ENCODE assay signal across 11 cellular contexts in the genomic region with DNA sequence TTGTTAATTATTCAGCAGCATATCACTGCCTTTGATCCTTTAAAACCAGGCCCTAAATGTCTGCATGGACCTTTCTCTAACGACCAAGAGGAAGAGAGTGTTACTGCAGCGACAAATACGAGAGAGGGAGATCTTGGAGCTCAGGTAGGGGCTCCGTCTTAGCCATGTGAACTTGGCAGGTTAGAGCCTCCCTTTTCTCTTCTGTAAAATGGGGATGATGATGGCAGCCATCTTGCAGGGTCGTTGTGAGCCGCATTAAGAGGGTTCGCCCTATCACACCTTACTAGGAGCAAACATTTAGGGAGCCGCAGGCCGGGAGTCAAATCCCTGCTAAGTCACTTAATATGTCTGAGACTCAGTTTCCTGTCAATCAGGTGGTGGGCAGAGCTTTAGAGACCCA. TPM values are rescaled to one million over a fixed set of nuclear protein-coding genes. Genes with fewer than 3 reads are reported as not detected.
DNase-seq lines count a peak whose midpoint lies in the region; ATAC-seq and TF ChIP-seq lines count a peak whose summit lies in the region.
"Had no signal": no experiment of that assay in that cellular context is flagged by ENCODE, and none has a peak within 500 bp of the region (broad histone marks: within the 10 kb centered on the region; RNA-seq: fewer than 3 reads in every experiment).

No MANE protein-coding gene starts in this region.

- POLR2A ChIA-PET in naive thymus-derived CD8-positive, alpha-beta T cell (lab: Charles Lee): interaction anchor here (0.8 to 3.2 kb wide), 7 partner anchors 9 to 64 kb away, joined by 3 to 12 read pairs (median 3); partner anchors contain the start of gene ST6GALNAC4

- peaks cover 38% of the 10 kb centered on the region for H3K4me1 Mint-ChIP-seq in stimulated activated naive CD8-positive, alpha-beta T cell treated with anti-CD3 and anti-CD28 coated beads, Interleukin-15, Interleukin-2, amounts not matched to agents 100 ng/mL and 50 ng/mL, for 24 hours (ENCODE audit: low read depth)
- peaks cover 11 to 49% (median 37%) of the 10 kb centered on the region in 4 donors for H3K4me1 Mint-ChIP-seq in naive thymus-derived CD8-positive, alpha-beta T cell

- H3K27ac ChIP-seq in dorsolateral prefrontal cortex: peak overlapping the region in 15 of 59 donors; percentile 13 to 80 (median 67)

- H3K27ac Mint-ChIP-seq in stimulated activated naive CD8-positive, alpha-beta T cell treated with anti-CD3 and anti-CD28 coated beads, Interleukin-15, Interleukin-2, amounts not matched to agents 100 ng/mL and 50 ng/mL, for 24 hours: peak overlapping the region; percentile 40
- H3K27ac Mint-ChIP-seq in naive thymus-derived CD8-positive, alpha-beta T cell: peak overlapping the region in 9 of 10 donors; percentile 38 to 93 (median 56)

- H3K27me3 ChIP-seq in dorsolateral prefrontal cortex: no peaks in the 10 kb centered on the region

- peaks cover 38% of the 10 kb centered on the region for H3K36me3 Mint-ChIP-seq in stimulated activated naive CD8-positive, alpha-beta T cell treated with anti-CD3 and anti-CD28 coated beads, Interleukin-15, Interleukin-2, amounts not matched to agents 100 ng/mL and 50 ng/mL, for 24 hours (ENCODE audit: low read depth)
- peaks cover 11 to 21% (median 14%) of the 10 kb centered on the region in 3 donors for H3K36me3 Mint-ChIP-seq in naive thymus-derived CD8-positive, alpha-beta T cell

- TF ChIP-seq CTCF in dorsolateral prefrontal cortex (IDR thresholded peaks at IDR 0.05 in 54 of 56, conservative IDR thresholded peaks at IDR 0.05 in 2 of 56; ENCODE audit: low read depth in 1 of 56, partially characterized antibody in 56 of 56): no peak

- peaks cover 13% of the 10 kb centered on the region for H3K9me3 Mint-ChIP-seq in stimulated activated naive CD8-positive, alpha-beta T cell treated with anti-CD3 and anti-CD28 coated beads, Interleukin-15, Interleukin-2, amounts not matched to agents 100 ng/mL and 50 ng/mL, for 24 hours
- peaks cover 2 to 26% (median 14%) of the 10 kb centered on the region in 9 donors for H3K9me3 Mint-ChIP-seq in naive thymus-derived CD8-positive, alpha-beta T cell

- peak overlapping the region; percentile 87 for H3K4me3 Mint-ChIP-seq in stimulated activated naive CD8-positive, alpha-beta T cell treated with anti-CD3 and anti-CD28 coated beads, Interleukin-15, Interleukin-2, amounts not matched to agents 100 ng/mL and 50 ng/mL, for 24 hours
- H3K4me3 Mint-ChIP-seq in naive thymus-derived CD8-positive, alpha-beta T cell: peak overlapping the region; percentile 28 to 89 (median 59)

- intact Hi-C loops in dorsolateral prefrontal cortex (cut with DNase I): no loop called here

- H3K27me3 Mint-ChIP-seq in stimulated activated naive CD8-positive, alpha-beta T cell treated with anti-CD3 and anti-CD28 coated beads, Interleukin-15, Interleukin-2, amounts not matched to agents 100 ng/mL and 50 ng/mL, for 24 hours: no peaks in the 10 kb centered on the region
- H3K27me3 Mint-ChIP-seq in naive thymus-derived CD8-positive, alpha-beta T cell: no peaks in the 10 kb centered on the region

- ATAC-seq in stimulated activated naive CD8-positive, alpha-beta T cell treated with anti-CD3 and anti-CD28 coated beads, Interleukin-15, Interleukin-2, amounts not matched to agents 100 U/mL and 50 U/mL, for 24 hours: no peak
- no peak for ATAC-seq in naive thymus-derived CD8-positive, alpha-beta T cell
- no peak for ATAC-seq in GM18498 (IDR thresholded peaks at IDR 0.05; ENCODE audit: unreplicated experiment)
- ATAC-seq in HG03439 (IDR thresholded peaks at IDR 0.05; ENCODE audit: unreplicated experiment): no peak
- no peak for ATAC-seq in GM19324 (IDR thresholded peaks at IDR 0.05; ENCODE audit: low FRiP score, unreplicated experiment)

- no peak for DNase-seq in stimulated activated naive CD8-positive, alpha-beta T cell treated with anti-CD3 and anti-CD28 coated beads, Interleukin-15, Interleukin-2, amounts not matched to agents 100 U/mL and 50 U/mL, for 24 hours
- no peak for DNase-seq in dorsolateral prefrontal cortex
- DNase-seq in naive thymus-derived CD8-positive, alpha-beta T cell: no peak
- DNase-seq in NCI-H1105 treated with DMSO at 0.1 percent for 48 hours (lab: John Stamatoyannopoulos, UW): no peak
- DNase-seq: activated naive CD4-positive, alpha-beta T cell; posterior cingulate gyrus; SW 1271 had no signal

- peak overlapping the region in 53 of 59 donors; percentile 1 to 65 (median 51) for H3K4me3 ChIP-seq in dorsolateral prefrontal cortex

RNA-seq across cellular contexts. Expression of gene ENG, which starts 1.6 kb away (rescaled TPM):
- total RNA-seq in dorsolateral prefrontal cortex: 10 to 100 TPM; 10.3 to 92.1 (median 25.6) TPM
- total RNA-seq in naive thymus-derived CD8-positive, alpha-beta T cell: 10 to 100 TPM in 1 of 2 experiments, 1 to 10 TPM in 1; 9.4 to 10.2 TPM
- polyA plus RNA-seq in naive thymus-derived CD8-positive, alpha-beta T cell: 1 to 10 TPM; 2.1 to 5.4 (median 4.4) TPM

RNA-seq across cellular contexts. Expression of gene AK1, which starts 24.6 kb away (rescaled TPM):
- 100 to 1,000 TPM in 108 of 120 experiments, 10 to 100 TPM in 12; 58.9 to 165 (median 129) TPM for total RNA-seq in dorsolateral prefrontal cortex
- 10 to 100 TPM; 52.2 to 57.1 TPM for total RNA-seq in naive thymus-derived CD8-positive, alpha-beta T cell
- polyA plus RNA-seq in naive thymus-derived CD8-positive, alpha-beta T cell: under 1 TPM in 2 of 3 donors, not detected in 1; 0.07 to 0.22 TPM

RNA-seq across cellular contexts. Expression of gene ST6GALNAC6, which starts 46.6 kb away (rescaled TPM):
- total RNA-seq in dorsolateral prefrontal cortex: 100 to 1,000 TPM in 113 of 120 experiments, 10 to 100 TPM in 7; 52.7 to 225 (median 137) TPM
- total RNA-seq in naive thymus-derived CD8-positive, alpha-beta T cell: 100 to 1,000 TPM; 102 to 110 TPM
- polyA plus RNA-seq in naive thymus-derived CD8-positive, alpha-beta T cell: 10 to 100 TPM; 29.8 to 42.8 (median 30.3) TPM

RNA-seq across cellular contexts. Expression of gene FPGS, which starts 50.1 kb away (rescaled TPM):
- total RNA-seq in dorsolateral prefrontal cortex: 10 to 100 TPM; 19.5 to 55.8 (median 36.6) TPM
- 100 to 1,000 TPM; 155 to 158 TPM for total RNA-seq in naive thymus-derived CD8-positive, alpha-beta T cell
- 10 to 100 TPM; 51.7 to 54.8 (median 53.4) TPM for polyA plus RNA-seq in naive thymus-derived CD8-positive, alpha-beta T cell
